Comparison of ENCODE assay signal across 11 cellular contexts in the genomic region with DNA sequence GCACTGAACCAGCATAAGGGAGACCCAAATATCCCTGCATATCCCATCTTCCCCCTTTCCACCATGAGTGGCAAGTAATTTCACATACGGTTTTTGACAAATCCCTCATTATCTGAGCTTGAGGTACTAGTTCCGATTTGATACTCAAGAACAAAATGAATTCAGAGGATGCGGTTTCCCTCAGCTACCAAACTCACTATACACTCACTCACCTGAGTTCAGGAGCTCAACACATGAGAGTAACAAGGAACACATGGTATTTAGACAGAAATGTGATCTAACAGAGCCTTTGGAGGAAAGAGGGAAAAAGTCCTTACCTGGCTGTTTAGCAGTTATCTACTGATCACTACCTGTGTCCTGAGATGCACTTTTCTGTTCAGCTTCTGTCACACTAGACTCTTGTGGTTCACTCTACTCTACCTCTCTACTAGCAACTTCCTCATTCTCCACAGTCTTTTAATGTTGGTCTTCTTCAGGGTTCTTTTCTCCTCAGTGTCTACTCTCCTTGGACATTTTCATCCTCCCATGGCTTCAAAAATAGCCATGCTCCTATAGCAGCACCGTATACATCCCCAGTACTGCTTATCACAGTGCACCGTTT. TPM values are rescaled to one million over a fixed set of nuclear protein-coding genes. Genes with fewer than 3 reads are reported as not detected.
A peak's percentile ranks its signal among the peaks of the same experiment; 100 is the strongest.
DNase-seq lines count a peak whose midpoint lies in the region; ATAC-seq lines count a peak whose summit lies in the region.
"Had no signal": no experiment of that assay in that cellular context is flagged by ENCODE, and none has a peak within 500 bp of the region (broad histone marks: within the 10 kb centered on the region; RNA-seq: fewer than 3 reads in every experiment).

No MANE protein-coding gene starts in this region.

- peak; percentile 20 to 31 for ATAC-seq in activated naive CD4-positive, alpha-beta T cell treated with anti-CD3 and anti-CD28 coated beads, Interleukin-2, amount 50 U/mL, for 72 hours
- no peak for ATAC-seq in GM21825 (IDR thresholded peaks at IDR 0.05; ENCODE audit: unreplicated experiment)
- ATAC-seq in HG02884 (IDR thresholded peaks at IDR 0.05; ENCODE audit: unreplicated experiment) = no peak
- ATAC-seq: PC-3 had no signal

- H3K9me3 Mint-ChIP-seq in activated naive CD4-positive, alpha-beta T cell treated with anti-CD3 and anti-CD28 coated beads, Interleukin-2, amount 50 U/mL, for 72 hours = no peaks in the 10 kb centered on the region

- peak overlapping the region; percentile 8 to 85 for H3K27ac Mint-ChIP-seq in activated naive CD4-positive, alpha-beta T cell treated with anti-CD3 and anti-CD28 coated beads, Interleukin-2, amount 50 U/mL, for 72 hours

- no peaks in the 10 kb centered on the region for H3K36me3 Mint-ChIP-seq in activated naive CD4-positive, alpha-beta T cell treated with anti-CD3 and anti-CD28 coated beads, Interleukin-2, amount 50 U/mL, for 72 hours

- DNase-seq in activated naive CD4-positive, alpha-beta T cell treated with anti-CD3 and anti-CD28 coated beads, Interleukin-2, amount 50 U/mL, for 72 hours (ENCODE audit: low spot score in 2 of 2) = no peak
- no peak for DNase-seq in activated naive CD4-positive, alpha-beta T cell (lab: John Stamatoyannopoulos, UW)
- DNase-seq in SKM-1 treated with dmso at 0.1 percent for 144 hours (lab: John Stamatoyannopoulos, UW; ENCODE audit: unreplicated experiment) = peak; percentile 65
- DNase-seq in germinal center (ENCODE audit: low spot score) = peak; percentile 18
- no peak for DNase-seq in stimulated activated CD4-positive, alpha-beta T cell treated with anti-CD3 and anti-CD28 coated beads, Interleukin-2, amount 100 ng/mL, for 48 hours
- DNase-seq in NCI-H446 treated with DMSO at 0.1 percent for 48 hours (lab: John Stamatoyannopoulos, UW) = no peak
- DNase-seq: amniotic stem cell, mesendoderm, PC-3 had no signal

RNA-seq across cellular contexts. Expression of a gene that starts 25.1 kb away (rescaled TPM):
- 10 to 100 TPM; 31.8 to 40.2 TPM for total RNA-seq in activated naive CD4-positive, alpha-beta T cell treated with anti-CD3 and anti-CD28 coated beads, Interleukin-2, amount 50 U/mL, for 72 hours

Comparison
In these comparisons a context has a peak if more than half of its experiments do, and no peak if none do; other contexts are left out.
1. ATAC-seq: peak in activated naive CD4-positive, alpha-beta T cell treated with anti-CD3 and anti-CD28 coated beads, Interleukin-2, amount 50 U/mL, for 72 hours (2 of 2); none in GM21825 (single experiment) and HG02884 (single experiment).
2. DNase-seq: peak in SKM-1 treated with dmso at 0.1 percent for 144 hours (single experiment) and germinal center (single experiment); none in activated naive CD4-positive, alpha-beta T cell treated with anti-CD3 and anti-CD28 coated beads, Interleukin-2, amount 50 U/mL, for 72 hours (0 of 2), activated naive CD4-positive, alpha-beta T cell (0 of 4), stimulated activated CD4-positive, alpha-beta T cell treated with anti-CD3 and anti-CD28 coated beads, Interleukin-2, amount 100 ng/mL, for 48 hours (0 of 2) and NCI-H446 treated with DMSO at 0.1 percent for 48 hours (single experiment).